In the genomic region with DNA sequence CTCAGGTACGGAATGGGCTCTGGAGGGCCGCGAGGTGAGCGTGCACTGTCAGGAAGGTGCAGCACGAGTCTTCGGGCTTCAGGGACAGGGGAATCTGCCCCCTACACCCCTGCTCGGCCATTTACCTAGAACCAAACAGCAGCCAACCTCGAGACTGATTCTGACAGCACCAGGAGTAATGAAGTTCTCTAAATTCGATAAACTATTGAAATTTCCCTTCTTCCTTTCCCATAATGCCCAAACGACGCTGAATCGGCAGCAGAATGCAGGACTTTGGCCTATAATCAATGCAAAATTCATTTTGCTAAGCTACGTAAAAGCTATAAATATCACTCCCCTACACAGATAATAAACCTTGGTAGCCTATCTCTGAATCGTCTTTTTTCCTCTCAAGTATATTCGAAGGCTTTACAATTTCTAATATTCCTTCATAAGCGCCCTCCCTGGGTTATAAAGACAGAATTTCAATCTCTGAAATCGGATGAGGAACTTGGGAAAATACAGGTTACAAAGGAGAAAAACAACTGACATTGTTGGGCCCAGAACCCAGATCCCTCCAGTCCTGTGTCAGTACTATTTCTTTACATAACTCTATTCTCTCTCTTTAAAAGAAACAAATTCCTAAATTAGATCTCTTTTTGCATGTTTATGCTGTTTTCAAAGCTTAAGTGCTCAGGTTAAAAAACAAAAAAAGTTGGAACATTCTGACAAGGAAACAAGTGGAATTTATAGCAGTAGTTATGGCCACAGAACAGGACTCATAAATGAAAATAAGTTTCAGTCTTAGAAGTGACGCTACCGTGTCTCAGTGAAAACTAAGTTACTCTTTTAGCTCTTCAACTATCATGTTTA, we compare ENCODE assay signal across 1 cellular context.
TF ChIP-seq lines count a peak whose summit lies in the region.

No MANE protein-coding gene starts in this region.

TF ChIP-seq in K562, 482 proteins besides CTCF, POLR2A, EP300 and RAD21 (continued from another document):
- TF ChIP-seq, protein P1, sequence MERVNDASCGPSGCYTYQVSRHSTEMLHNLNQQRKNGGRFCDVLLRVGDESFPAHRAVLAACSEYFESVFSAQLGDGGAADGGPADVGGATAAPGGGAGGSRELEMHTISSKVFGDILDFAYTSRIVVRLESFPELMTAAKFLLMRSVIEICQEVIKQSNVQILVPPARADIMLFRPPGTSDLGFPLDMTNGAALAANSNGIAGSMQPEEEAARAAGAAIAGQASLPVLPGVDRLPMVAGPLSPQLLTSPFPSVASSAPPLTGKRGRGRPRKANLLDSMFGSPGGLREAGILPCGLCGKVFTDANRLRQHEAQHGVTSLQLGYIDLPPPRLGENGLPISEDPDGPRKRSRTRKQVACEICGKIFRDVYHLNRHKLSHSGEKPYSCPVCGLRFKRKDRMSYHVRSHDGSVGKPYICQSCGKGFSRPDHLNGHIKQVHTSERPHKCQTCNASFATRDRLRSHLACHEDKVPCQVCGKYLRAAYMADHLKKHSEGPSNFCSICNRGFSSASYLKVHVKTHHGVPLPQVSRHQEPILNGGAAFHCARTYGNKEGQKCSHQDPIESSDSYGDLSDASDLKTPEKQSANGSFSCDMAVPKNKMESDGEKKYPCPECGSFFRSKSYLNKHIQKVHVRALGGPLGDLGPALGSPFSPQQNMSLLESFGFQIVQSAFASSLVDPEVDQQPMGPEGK (CRISPR knock-in tag; IDR thresholded peaks at IDR 0.05; ENCODE audit: borderline replicate concordance) = no peak
- TF ChIP-seq ZNF24 (IDR thresholded peaks at IDR 0.05) = peak; percentile 24; the same call in 1 of the 2 replicates
- TF ChIP-seq SAP30 (IDR thresholded peaks at IDR 0.05; ENCODE audit: borderline replicate concordance, insufficient read depth, low read depth, low read length, poor library complexity, severe bottlenecking) = peak; percentile 33
- TF ChIP-seq ZNF644 (tag; IDR thresholded peaks at IDR 0.05; ENCODE audit: low read depth) = no peak
- TF ChIP-seq ZNF121 (CRISPR knock-in tag; conservative IDR thresholded peaks at IDR 0.05) = peak; percentile 74
- TF ChIP-seq COPS2 (conservative IDR thresholded peaks at IDR 0.05) = no peak
- TF ChIP-seq, protein P2, sequence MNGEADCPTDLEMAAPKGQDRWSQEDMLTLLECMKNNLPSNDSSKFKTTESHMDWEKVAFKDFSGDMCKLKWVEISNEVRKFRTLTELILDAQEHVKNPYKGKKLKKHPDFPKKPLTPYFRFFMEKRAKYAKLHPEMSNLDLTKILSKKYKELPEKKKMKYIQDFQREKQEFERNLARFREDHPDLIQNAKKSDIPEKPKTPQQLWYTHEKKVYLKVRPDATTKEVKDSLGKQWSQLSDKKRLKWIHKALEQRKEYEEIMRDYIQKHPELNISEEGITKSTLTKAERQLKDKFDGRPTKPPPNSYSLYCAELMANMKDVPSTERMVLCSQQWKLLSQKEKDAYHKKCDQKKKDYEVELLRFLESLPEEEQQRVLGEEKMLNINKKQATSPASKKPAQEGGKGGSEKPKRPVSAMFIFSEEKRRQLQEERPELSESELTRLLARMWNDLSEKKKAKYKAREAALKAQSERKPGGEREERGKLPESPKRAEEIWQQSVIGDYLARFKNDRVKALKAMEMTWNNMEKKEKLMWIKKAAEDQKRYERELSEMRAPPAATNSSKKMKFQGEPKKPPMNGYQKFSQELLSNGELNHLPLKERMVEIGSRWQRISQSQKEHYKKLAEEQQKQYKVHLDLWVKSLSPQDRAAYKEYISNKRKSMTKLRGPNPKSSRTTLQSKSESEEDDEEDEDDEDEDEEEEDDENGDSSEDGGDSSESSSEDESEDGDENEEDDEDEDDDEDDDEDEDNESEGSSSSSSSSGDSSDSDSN (IDR thresholded peaks at IDR 0.05; ENCODE audit: borderline replicate concordance in 1 of 2, low read depth in 2 of 2, low read length in 2 of 2) = 0 out of 4 replicates have a peak, but pooled peaks of 1 of the 2 experiments have one; percentile 38
- TF ChIP-seq ZC3H11A (IDR thresholded peaks at IDR 0.05; ENCODE audit: low read depth, low read length) = no peak
- TF ChIP-seq, protein P3, sequence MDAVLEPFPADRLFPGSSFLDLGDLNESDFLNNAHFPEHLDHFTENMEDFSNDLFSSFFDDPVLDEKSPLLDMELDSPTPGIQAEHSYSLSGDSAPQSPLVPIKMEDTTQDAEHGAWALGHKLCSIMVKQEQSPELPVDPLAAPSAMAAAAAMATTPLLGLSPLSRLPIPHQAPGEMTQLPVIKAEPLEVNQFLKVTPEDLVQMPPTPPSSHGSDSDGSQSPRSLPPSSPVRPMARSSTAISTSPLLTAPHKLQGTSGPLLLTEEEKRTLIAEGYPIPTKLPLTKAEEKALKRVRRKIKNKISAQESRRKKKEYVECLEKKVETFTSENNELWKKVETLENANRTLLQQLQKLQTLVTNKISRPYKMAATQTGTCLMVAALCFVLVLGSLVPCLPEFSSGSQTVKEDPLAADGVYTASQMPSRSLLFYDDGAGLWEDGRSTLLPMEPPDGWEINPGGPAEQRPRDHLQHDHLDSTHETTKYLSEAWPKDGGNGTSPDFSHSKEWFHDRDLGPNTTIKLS (IDR thresholded peaks at IDR 0.05; ENCODE audit: borderline replicate concordance, low read depth) = peak; percentile 54; the same call in 1 of the 2 replicates
- TF ChIP-seq, protein P4, sequence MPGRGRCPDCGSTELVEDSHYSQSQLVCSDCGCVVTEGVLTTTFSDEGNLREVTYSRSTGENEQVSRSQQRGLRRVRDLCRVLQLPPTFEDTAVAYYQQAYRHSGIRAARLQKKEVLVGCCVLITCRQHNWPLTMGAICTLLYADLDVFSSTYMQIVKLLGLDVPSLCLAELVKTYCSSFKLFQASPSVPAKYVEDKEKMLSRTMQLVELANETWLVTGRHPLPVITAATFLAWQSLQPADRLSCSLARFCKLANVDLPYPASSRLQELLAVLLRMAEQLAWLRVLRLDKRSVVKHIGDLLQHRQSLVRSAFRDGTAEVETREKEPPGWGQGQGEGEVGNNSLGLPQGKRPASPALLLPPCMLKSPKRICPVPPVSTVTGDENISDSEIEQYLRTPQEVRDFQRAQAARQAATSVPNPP (IDR thresholded peaks at IDR 0.05; ENCODE audit: borderline replicate concordance, insufficient read depth, insufficient read length) = no peak
- TF ChIP-seq PHF8 (IDR thresholded peaks at IDR 0.05; ENCODE audit: borderline replicate concordance, low read length) = peak; percentile 75; the same call in 1 of the 2 replicates
- no peak for TF ChIP-seq ELF1 (tag; IDR thresholded peaks at IDR 0.05)
- 0 out of 2 replicates have a peak, but pooled peaks have one; percentile 44 for TF ChIP-seq POLR2H (tag; IDR thresholded peaks at IDR 0.05; ENCODE audit: low read depth)
- 0 out of 2 replicates have a peak, but pooled peaks have one; percentile 13 for TF ChIP-seq BACH1 (tag; IDR thresholded peaks at IDR 0.05)
- no peak for TF ChIP-seq ZBTB7A (IDR thresholded peaks at IDR 0.05; ENCODE audit: borderline replicate concordance, control insufficient read depth, low read depth, low read length)
- TF ChIP-seq, protein P5, sequence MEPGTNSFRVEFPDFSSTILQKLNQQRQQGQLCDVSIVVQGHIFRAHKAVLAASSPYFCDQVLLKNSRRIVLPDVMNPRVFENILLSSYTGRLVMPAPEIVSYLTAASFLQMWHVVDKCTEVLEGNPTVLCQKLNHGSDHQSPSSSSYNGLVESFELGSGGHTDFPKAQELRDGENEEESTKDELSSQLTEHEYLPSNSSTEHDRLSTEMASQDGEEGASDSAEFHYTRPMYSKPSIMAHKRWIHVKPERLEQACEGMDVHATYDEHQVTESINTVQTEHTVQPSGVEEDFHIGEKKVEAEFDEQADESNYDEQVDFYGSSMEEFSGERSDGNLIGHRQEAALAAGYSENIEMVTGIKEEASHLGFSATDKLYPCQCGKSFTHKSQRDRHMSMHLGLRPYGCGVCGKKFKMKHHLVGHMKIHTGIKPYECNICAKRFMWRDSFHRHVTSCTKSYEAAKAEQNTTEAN (CRISPR knock-in tag; IDR thresholded peaks at IDR 0.05) = no peak
- no peak for TF ChIP-seq TEAD2 (tag; IDR thresholded peaks at IDR 0.05)
- TF ChIP-seq DPF2 (IDR thresholded peaks at IDR 0.05) = 0 out of 2 replicates have a peak, but pooled peaks have one; percentile 28
- TF ChIP-seq EZH2 (IDR thresholded peaks at IDR 0.05; ENCODE audit: borderline replicate concordance, low read depth, low read length) = no peak
- TF ChIP-seq HDGF (IDR thresholded peaks at IDR 0.05) = no peak
- TF ChIP-seq NCOA6 (IDR thresholded peaks at IDR 0.05) = no peak
- TF ChIP-seq, protein P6, sequence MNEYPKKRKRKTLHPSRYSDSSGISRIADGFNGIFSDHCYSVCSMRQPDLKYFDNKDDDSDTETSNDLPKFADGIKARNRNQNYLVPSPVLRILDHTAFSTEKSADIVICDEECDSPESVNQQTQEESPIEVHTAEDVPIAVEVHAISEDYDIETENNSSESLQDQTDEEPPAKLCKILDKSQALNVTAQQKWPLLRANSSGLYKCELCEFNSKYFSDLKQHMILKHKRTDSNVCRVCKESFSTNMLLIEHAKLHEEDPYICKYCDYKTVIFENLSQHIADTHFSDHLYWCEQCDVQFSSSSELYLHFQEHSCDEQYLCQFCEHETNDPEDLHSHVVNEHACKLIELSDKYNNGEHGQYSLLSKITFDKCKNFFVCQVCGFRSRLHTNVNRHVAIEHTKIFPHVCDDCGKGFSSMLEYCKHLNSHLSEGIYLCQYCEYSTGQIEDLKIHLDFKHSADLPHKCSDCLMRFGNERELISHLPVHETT (CRISPR knock-in tag; conservative IDR thresholded peaks at IDR 0.05 in 1 of 2, IDR thresholded peaks at IDR 0.05 in 1 of 2) = peak in 1 of 2 experiments; percentile 52; a peak in 1 of 4 replicates
- peak; percentile 86 for TF ChIP-seq ZFX (CRISPR knock-in tag; IDR thresholded peaks at IDR 0.05)
- TF ChIP-seq, protein P7, sequence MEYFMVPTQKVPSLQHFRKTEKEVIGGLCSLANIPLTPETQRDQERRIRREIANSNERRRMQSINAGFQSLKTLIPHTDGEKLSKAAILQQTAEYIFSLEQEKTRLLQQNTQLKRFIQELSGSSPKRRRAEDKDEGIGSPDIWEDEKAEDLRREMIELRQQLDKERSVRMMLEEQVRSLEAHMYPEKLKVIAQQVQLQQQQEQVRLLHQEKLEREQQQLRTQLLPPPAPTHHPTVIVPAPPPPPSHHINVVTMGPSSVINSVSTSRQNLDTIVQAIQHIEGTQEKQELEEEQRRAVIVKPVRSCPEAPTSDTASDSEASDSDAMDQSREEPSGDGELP (CRISPR knock-in tag; IDR thresholded peaks at IDR 0.05; ENCODE audit: borderline replicate concordance) = no peak
- no peak for TF ChIP-seq ATF1 (CRISPR knock-in tag; IDR thresholded peaks at IDR 0.05)
- TF ChIP-seq ATF1 (tag; IDR thresholded peaks at IDR 0.05) = 0 out of 2 replicates have a peak, but pooled peaks have one; percentile 12
- TF ChIP-seq, protein P8, sequence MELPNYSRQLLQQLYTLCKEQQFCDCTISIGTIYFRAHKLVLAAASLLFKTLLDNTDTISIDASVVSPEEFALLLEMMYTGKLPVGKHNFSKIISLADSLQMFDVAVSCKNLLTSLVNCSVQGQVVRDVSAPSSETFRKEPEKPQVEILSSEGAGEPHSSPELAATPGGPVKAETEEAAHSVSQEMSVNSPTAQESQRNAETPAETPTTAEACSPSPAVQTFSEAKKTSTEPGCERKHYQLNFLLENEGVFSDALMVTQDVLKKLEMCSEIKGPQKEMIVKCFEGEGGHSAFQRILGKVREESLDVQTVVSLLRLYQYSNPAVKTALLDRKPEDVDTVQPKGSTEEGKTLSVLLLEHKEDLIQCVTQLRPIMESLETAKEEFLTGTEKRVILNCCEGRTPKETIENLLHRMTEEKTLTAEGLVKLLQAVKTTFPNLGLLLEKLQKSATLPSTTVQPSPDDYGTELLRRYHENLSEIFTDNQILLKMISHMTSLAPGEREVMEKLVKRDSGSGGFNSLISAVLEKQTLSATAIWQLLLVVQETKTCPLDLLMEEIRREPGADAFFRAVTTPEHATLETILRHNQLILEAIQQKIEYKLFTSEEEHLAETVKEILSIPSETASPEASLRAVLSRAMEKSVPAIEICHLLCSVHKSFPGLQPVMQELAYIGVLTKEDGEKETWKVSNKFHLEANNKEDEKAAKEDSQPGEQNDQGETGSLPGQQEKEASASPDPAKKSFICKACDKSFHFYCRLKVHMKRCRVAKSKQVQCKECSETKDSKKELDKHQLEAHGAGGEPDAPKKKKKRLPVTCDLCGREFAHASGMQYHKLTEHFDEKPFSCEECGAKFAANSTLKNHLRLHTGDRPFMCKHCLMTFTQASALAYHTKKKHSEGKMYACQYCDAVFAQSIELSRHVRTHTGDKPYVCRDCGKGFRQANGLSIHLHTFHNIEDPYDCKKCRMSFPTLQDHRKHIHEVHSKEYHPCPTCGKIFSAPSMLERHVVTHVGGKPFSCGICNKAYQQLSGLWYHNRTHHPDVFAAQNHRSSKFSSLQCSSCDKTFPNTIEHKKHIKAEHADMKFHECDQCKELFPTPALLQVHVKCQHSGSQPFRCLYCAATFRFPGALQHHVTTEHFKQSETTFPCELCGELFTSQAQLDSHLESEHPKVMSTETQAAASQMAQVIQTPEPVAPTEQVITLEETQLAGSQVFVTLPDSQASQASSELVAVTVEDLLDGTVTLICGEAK (IDR thresholded peaks at IDR 0.05) = 0 out of 2 replicates have a peak, but pooled peaks have one; percentile 24
- TF ChIP-seq, protein P8 (CRISPR knock-in tag; IDR thresholded peaks at IDR 0.05) = no peak
- no peak for TF ChIP-seq THRAP3 (IDR thresholded peaks at IDR 0.05; ENCODE audit: borderline replicate concordance)
- TF ChIP-seq, protein P9, sequence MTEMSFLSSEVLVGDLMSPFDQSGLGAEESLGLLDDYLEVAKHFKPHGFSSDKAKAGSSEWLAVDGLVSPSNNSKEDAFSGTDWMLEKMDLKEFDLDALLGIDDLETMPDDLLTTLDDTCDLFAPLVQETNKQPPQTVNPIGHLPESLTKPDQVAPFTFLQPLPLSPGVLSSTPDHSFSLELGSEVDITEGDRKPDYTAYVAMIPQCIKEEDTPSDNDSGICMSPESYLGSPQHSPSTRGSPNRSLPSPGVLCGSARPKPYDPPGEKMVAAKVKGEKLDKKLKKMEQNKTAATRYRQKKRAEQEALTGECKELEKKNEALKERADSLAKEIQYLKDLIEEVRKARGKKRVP (CRISPR knock-in tag; IDR thresholded peaks at IDR 0.05) = no peak
